In genomic region chr18:69951182-69951581, GRCh38 we compare ENCODE assay signal across 19 cellular contexts. TPM values are rescaled to one million over a fixed set of nuclear protein-coding genes. Genes with fewer than 3 reads are reported as not detected.
DNase-seq lines count a peak whose midpoint lies in the region; ATAC-seq and TF ChIP-seq lines count a peak whose summit lies in the region.
"Had no signal": no experiment of that assay in that cellular context is flagged by ENCODE, and none has a peak within 500 bp of the region (broad histone marks: within the 10 kb centered on the region; RNA-seq: fewer than 3 reads in every experiment).

No MANE protein-coding gene starts in this region.

- no peaks in the 10 kb centered on the region for H3K27me3 Mint-ChIP-seq in stimulated activated naive CD8-positive, alpha-beta T cell treated with anti-CD3 and anti-CD28 coated beads, Interleukin-15, Interleukin-2, amounts not matched to agents 100 ng/mL and 50 ng/mL, for 24 hours
- H3K27me3 Mint-ChIP-seq in stimulated activated naive CD8-positive, alpha-beta T cell treated with anti-CD3 and anti-CD28 coated beads, Interleukin-15, amount 100 ng/mL, for 72 hours = no peaks in the 10 kb centered on the region
- H3K27me3 Mint-ChIP-seq in activated naive CD8-positive, alpha-beta T cell treated with anti-CD3 and anti-CD28 coated beads for 36 hours = no peaks in the 10 kb centered on the region
- H3K27me3 Mint-ChIP-seq: effector memory CD8-positive, alpha-beta T cell had no signal

- H3K9me3 ChIP-seq in upper lobe of right lung = no peaks in the 10 kb centered on the region
- H3K9me3 ChIP-seq: BE2C, right atrium auricular region, upper lobe of left lung had no signal

- H3K36me3 Mint-ChIP-seq in stimulated activated naive CD8-positive, alpha-beta T cell treated with anti-CD3 and anti-CD28 coated beads, Interleukin-15, Interleukin-2, amounts not matched to agents 100 ng/mL and 50 ng/mL, for 24 hours (ENCODE audit: low read depth) = peaks cover 30% of the 10 kb centered on the region
- peaks cover 29% of the 10 kb centered on the region for H3K36me3 Mint-ChIP-seq in activated naive CD8-positive, alpha-beta T cell treated with anti-CD3 and anti-CD28 coated beads for 36 hours

- H3K4me1 Mint-ChIP-seq in stimulated activated naive CD8-positive, alpha-beta T cell treated with anti-CD3 and anti-CD28 coated beads, Interleukin-15, Interleukin-2, amounts not matched to agents 100 ng/mL and 50 ng/mL, for 24 hours (ENCODE audit: low read depth) = peaks cover 22% of the 10 kb centered on the region
- H3K4me1 Mint-ChIP-seq in stimulated activated naive CD8-positive, alpha-beta T cell treated with anti-CD3 and anti-CD28 coated beads, Interleukin-15, amount 100 ng/mL, for 72 hours = peaks cover 9% of the 10 kb centered on the region
- peaks cover 26% of the 10 kb centered on the region for H3K4me1 Mint-ChIP-seq in activated naive CD8-positive, alpha-beta T cell treated with anti-CD3 and anti-CD28 coated beads for 36 hours

- intact Hi-C loops in upper lobe of right lung (cut with DNase I) = no loop called here

- H3K36me3 ChIP-seq in upper lobe of right lung = no peaks in the 10 kb centered on the region
- no peaks in the 10 kb centered on the region for H3K36me3 ChIP-seq in H7 (replicated peaks; ENCODE audit: control insufficient read depth, insufficient read depth, low read length)
- H3K36me3 ChIP-seq: BE2C, cardiac muscle cell, right atrium auricular region, upper lobe of left lung had no signal

- H3K4me3 ChIP-seq in upper lobe of right lung (no peak overlapping the region), H7 (ENCODE audit: insufficient read depth, low read depth, low read length) (no peak overlapping the region)
- H3K4me3 ChIP-seq: cardiac muscle cell, right atrium auricular region, upper lobe of left lung had no signal

- no peak overlapping the region for H3K27ac ChIP-seq in upper lobe of right lung
- H3K27ac ChIP-seq: cardiac muscle cell, HL-60, right atrium auricular region, upper lobe of left lung had no signal

- H3K9me3 Mint-ChIP-seq in stimulated activated naive CD8-positive, alpha-beta T cell treated with anti-CD3 and anti-CD28 coated beads, Interleukin-15, Interleukin-2, amounts not matched to agents 100 ng/mL and 50 ng/mL, for 24 hours = peaks cover 6% of the 10 kb centered on the region
- H3K9me3 Mint-ChIP-seq in stimulated activated naive CD8-positive, alpha-beta T cell treated with anti-CD3 and anti-CD28 coated beads, Interleukin-15, amount 100 ng/mL, for 72 hours = peaks cover 0 to 9% of the 10 kb centered on the region in 2 donors
- H3K9me3 Mint-ChIP-seq in activated naive CD8-positive, alpha-beta T cell treated with anti-CD3 and anti-CD28 coated beads for 36 hours = peaks cover 9% of the 10 kb centered on the region
- H3K9me3 Mint-ChIP-seq: effector memory CD8-positive, alpha-beta T cell had no signal

- DNase-seq in stimulated activated naive CD8-positive, alpha-beta T cell treated with anti-CD3 and anti-CD28 coated beads, Interleukin-15, amount 100 ng/mL, for 72 hours = no peak
- DNase-seq in activated naive CD8-positive, alpha-beta T cell treated with anti-CD3 and anti-CD28 coated beads for 36 hours = no peak
- DNase-seq in iris pigment epithelial cell (ENCODE audit: low read depth) (peak; percentile 55), upper lobe of right lung (no peak), H7 (no peak)
- DNase-seq: BE2C; effector memory CD8-positive, alpha-beta T cell; NCI-H146; NCI-H510A; PC-3; stimulated activated CD4-positive, alpha-beta T cell treated with anti-CD3 and anti-CD28 coated beads, Interleukin-2, amount 100 ng/mL, for 48 hours; upper lobe of left lung had no signal

- no peaks in the 10 kb centered on the region for H3K27me3 ChIP-seq in upper lobe of right lung
- H3K27me3 ChIP-seq in H7 (ENCODE audit: control insufficient read depth, insufficient read depth, low read length) = no peaks in the 10 kb centered on the region
- H3K27me3 ChIP-seq: BE2C, cardiac muscle cell, right atrium auricular region, upper lobe of left lung had no signal

- peak overlapping the region; percentile 7 for H3K4me3 Mint-ChIP-seq in stimulated activated naive CD8-positive, alpha-beta T cell treated with anti-CD3 and anti-CD28 coated beads, Interleukin-15, Interleukin-2, amounts not matched to agents 100 ng/mL and 50 ng/mL, for 24 hours
- peak overlapping the region in 1 of 2 donors; percentile 6 for H3K4me3 Mint-ChIP-seq in stimulated activated naive CD8-positive, alpha-beta T cell treated with anti-CD3 and anti-CD28 coated beads, Interleukin-15, amount 100 ng/mL, for 72 hours
- no peak overlapping the region for H3K4me3 Mint-ChIP-seq in activated naive CD8-positive, alpha-beta T cell treated with anti-CD3 and anti-CD28 coated beads for 36 hours
- H3K4me3 Mint-ChIP-seq: effector memory CD8-positive, alpha-beta T cell had no signal

- H3K27ac Mint-ChIP-seq in stimulated activated naive CD8-positive, alpha-beta T cell treated with anti-CD3 and anti-CD28 coated beads, Interleukin-15, Interleukin-2, amounts not matched to agents 100 ng/mL and 50 ng/mL, for 24 hours = no peak overlapping the region
- H3K27ac Mint-ChIP-seq in stimulated activated naive CD8-positive, alpha-beta T cell treated with anti-CD3 and anti-CD28 coated beads, Interleukin-15, amount 100 ng/mL, for 72 hours = no peak overlapping the region
- H3K27ac Mint-ChIP-seq in activated naive CD8-positive, alpha-beta T cell treated with anti-CD3 and anti-CD28 coated beads for 36 hours = peak overlapping the region; percentile 39
- H3K27ac Mint-ChIP-seq: activated T-helper 1 cell treated with anti-CD3 and anti-CD28 coated beads, Interleukin-12 subunit alpha, Interleukin-12 subunit beta, Interleukin-2, Interleukin-4 antibody, amounts not matched to agents 30 ng/mL and 10 ng/mL and 1 ng/mL, durations not matched to agents 14 hours and 24 hours and 36 hours; effector memory CD8-positive, alpha-beta T cell had no signal

- ATAC-seq in stimulated activated naive CD8-positive, alpha-beta T cell treated with anti-CD3 and anti-CD28 coated beads, Interleukin-15, amount 100 ng/mL, for 72 hours = no peak
- ATAC-seq in upper lobe of right lung (peak; percentile 23), HG03039 (IDR thresholded peaks at IDR 0.05; ENCODE audit: unreplicated experiment) (no peak), HG02642 (IDR thresholded peaks at IDR 0.05; ENCODE audit: poor library complexity, unreplicated experiment) (no peak)
- ATAC-seq: effector memory CD8-positive, alpha-beta T cell; PC-3 had no signal

- no peak for TF ChIP-seq CTCF in upper lobe of right lung (IDR thresholded peaks at IDR 0.05)

- H3K4me1 ChIP-seq in upper lobe of right lung = peaks cover 16% of the 10 kb centered on the region
- H3K4me1 ChIP-seq: BE2C had no signal

RNA-seq across cellular contexts. Expression of gene CD226, which starts 3.5 kb away (rescaled TPM):
- 10 to 100 TPM; 57.2 to 57.7 TPM for total RNA-seq in activated naive CD8-positive, alpha-beta T cell treated with anti-CD3 and anti-CD28 coated beads for 36 hours
- total RNA-seq in upper lobe of right lung = 5.8 TPM
- not detected in 2 replicates for total RNA-seq in H7 (2014; rRNA removed; shearing (Covaris generic))
